In the genomic region with DNA sequence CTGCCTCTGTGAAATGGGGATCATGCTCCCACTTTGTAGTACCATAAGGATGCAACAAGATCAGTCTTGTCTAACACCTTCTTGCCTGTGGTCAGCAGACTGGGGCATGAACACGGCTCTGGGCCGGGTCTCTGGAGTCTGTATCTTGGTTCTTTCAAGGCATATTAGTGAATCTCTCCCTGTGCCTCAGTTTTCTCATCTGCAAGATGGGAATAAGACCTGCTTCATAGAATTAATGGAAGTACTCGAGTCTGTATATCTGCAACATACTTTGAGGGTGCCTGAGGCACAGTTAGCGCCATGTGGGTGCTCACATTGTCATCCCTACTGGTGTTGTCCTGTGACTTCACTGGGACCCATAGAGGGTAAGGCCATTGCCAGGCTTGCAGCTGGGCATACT, we compare ENCODE assay signal across 2 cellular contexts.
TF ChIP-seq lines count a peak whose summit lies in the region.

No MANE protein-coding gene starts in this region.

TF ChIP-seq in SK-N-SH treated with all-trans-retinoic acid at 6 μM for 48 hours, 23 proteins besides CTCF, POLR2A, EP300 and RAD21 (continued from another document):
- TF ChIP-seq, protein P1, sequence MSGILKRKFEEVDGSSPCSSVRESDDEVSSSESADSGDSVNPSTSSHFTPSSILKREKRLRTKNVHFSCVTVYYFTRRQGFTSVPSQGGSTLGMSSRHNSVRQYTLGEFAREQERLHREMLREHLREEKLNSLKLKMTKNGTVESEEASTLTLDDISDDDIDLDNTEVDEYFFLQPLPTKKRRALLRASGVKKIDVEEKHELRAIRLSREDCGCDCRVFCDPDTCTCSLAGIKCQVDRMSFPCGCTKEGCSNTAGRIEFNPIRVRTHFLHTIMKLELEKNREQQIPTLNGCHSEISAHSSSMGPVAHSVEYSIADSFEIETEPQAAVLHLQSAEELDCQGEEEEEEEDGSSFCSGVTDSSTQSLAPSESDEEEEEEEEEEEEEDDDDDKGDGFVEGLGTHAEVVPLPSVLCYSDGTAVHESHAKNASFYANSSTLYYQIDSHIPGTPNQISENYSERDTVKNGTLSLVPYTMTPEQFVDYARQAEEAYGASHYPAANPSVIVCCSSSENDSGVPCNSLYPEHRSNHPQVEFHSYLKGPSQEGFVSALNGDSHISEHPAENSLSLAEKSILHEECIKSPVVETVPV (CRISPR knock-in tag; IDR thresholded peaks at IDR 0.05), result no peak
- TF ChIP-seq RARB (CRISPR knock-in tag; IDR thresholded peaks at IDR 0.05) (no peak), ZFP30 (CRISPR knock-in tag; IDR thresholded peaks at IDR 0.05) (no peak), CSDC2 (CRISPR knock-in tag; IDR thresholded peaks at IDR 0.05) (no peak), ZC3H10 (CRISPR knock-in tag; IDR thresholded peaks at IDR 0.05) (no peak), PPARA (CRISPR knock-in tag; IDR thresholded peaks at IDR 0.05; ENCODE audit: borderline replicate concordance) (no peak), ZFP3 (CRISPR knock-in tag; IDR thresholded peaks at IDR 0.05) (no peak)

TF ChIP-seq in WTC11, 78 proteins besides CTCF, POLR2A, EP300 and RAD21 (continued from another document):
- TF ChIP-seq, protein P2, sequence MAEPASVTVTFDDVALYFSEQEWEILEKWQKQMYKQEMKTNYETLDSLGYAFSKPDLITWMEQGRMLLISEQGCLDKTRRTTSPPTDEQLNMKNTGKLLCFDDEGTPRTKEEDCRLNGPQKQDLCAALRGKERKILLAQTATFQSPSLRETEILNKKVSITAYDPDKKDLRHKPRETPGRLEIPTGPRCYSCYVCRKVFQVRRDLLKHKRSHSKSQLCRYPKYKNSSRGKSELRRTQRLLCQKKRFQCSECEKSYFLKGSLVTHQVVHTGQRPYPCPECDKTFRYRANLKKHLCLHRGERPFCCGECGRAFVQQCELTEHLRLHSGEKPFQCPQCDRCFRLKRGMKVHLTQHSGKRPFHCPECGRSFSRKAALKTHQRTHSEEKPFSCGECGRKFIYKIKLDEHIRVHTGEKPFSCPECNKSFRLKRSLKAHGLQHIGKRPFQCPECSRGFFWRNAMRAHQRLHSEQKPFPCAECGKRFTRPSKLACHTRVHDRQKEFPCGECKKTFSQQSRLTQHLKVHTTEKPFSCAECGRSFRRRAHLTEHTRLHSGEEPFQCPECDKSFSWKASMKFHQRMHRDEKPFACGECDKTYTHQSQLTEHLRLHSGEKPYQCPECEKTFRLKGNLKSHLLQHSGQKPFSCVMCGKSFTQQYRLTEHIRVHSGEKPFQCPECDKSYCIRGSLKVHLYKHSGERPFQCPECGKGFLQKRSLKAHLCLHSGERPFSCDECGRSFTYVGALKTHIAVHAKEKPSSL (CRISPR knock-in tag; conservative IDR thresholded peaks at IDR 0.05), result no peak
- TF ChIP-seq NFYB (CRISPR knock-in tag; conservative IDR thresholded peaks at IDR 0.05; ENCODE audit: low read depth), result no peak
- TF ChIP-seq TEAD1 (CRISPR knock-in tag; IDR thresholded peaks at IDR 0.05), result no peak
- TF ChIP-seq ZNF671 (CRISPR knock-in tag; IDR thresholded peaks at IDR 0.05), result no peak
- TF ChIP-seq ESRRA (CRISPR knock-in tag; IDR thresholded peaks at IDR 0.05; ENCODE audit: borderline replicate concordance), result no peak
- TF ChIP-seq, protein P3, sequence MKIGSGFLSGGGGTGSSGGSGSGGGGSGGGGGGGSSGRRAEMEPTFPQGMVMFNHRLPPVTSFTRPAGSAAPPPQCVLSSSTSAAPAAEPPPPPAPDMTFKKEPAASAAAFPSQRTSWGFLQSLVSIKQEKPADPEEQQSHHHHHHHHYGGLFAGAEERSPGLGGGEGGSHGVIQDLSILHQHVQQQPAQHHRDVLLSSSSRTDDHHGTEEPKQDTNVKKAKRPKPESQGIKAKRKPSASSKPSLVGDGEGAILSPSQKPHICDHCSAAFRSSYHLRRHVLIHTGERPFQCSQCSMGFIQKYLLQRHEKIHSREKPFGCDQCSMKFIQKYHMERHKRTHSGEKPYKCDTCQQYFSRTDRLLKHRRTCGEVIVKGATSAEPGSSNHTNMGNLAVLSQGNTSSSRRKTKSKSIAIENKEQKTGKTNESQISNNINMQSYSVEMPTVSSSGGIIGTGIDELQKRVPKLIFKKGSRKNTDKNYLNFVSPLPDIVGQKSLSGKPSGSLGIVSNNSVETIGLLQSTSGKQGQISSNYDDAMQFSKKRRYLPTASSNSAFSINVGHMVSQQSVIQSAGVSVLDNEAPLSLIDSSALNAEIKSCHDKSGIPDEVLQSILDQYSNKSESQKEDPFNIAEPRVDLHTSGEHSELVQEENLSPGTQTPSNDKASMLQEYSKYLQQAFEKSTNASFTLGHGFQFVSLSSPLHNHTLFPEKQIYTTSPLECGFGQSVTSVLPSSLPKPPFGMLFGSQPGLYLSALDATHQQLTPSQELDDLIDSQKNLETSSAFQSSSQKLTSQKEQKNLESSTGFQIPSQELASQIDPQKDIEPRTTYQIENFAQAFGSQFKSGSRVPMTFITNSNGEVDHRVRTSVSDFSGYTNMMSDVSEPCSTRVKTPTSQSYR (CRISPR knock-in tag; IDR thresholded peaks at IDR 0.05), result no peak
- TF ChIP-seq, protein P4, sequence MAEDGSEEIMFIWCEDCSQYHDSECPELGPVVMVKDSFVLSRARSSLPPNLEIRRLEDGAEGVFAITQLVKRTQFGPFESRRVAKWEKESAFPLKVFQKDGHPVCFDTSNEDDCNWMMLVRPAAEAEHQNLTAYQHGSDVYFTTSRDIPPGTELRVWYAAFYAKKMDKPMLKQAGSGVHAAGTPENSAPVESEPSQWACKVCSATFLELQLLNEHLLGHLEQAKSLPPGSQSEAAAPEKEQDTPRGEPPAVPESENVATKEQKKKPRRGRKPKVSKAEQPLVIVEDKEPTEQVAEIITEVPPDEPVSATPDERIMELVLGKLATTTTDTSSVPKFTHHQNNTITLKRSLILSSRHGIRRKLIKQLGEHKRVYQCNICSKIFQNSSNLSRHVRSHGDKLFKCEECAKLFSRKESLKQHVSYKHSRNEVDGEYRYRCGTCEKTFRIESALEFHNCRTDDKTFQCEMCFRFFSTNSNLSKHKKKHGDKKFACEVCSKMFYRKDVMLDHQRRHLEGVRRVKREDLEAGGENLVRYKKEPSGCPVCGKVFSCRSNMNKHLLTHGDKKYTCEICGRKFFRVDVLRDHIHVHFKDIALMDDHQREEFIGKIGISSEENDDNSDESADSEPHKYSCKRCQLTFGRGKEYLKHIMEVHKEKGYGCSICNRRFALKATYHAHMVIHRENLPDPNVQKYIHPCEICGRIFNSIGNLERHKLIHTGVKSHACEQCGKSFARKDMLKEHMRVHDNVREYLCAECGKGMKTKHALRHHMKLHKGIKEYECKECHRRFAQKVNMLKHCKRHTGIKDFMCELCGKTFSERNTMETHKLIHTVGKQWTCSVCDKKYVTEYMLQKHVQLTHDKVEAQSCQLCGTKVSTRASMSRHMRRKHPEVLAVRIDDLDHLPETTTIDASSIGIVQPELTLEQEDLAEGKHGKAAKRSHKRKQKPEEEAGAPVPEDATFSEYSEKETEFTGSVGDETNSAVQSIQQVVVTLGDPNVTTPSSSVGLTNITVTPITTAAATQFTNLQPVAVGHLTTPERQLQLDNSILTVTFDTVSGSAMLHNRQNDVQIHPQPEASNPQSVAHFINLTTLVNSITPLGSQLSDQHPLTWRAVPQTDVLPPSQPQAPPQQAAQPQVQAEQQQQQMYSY (CRISPR knock-in tag; IDR thresholded peaks at IDR 0.05), result no peak
- TF ChIP-seq, protein P5, sequence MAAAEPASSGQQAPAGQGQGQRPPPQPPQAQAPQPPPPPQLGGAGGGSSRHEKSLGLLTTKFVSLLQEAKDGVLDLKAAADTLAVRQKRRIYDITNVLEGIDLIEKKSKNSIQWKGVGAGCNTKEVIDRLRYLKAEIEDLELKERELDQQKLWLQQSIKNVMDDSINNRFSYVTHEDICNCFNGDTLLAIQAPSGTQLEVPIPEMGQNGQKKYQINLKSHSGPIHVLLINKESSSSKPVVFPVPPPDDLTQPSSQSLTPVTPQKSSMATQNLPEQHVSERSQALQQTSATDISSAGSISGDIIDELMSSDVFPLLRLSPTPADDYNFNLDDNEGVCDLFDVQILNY (CRISPR knock-in tag; IDR thresholded peaks at IDR 0.05), result no peak
- no peak for TF ChIP-seq ZNF396 (CRISPR knock-in tag; IDR thresholded peaks at IDR 0.05; ENCODE audit: borderline replicate concordance)
- no peak for TF ChIP-seq ELF4 (CRISPR knock-in tag; IDR thresholded peaks at IDR 0.05; ENCODE audit: low read depth)
TF ChIP-seq in WTC11: peak in this region for 0.
